Comparison of ENCODE assay signal across 27 cellular contexts in genomic region chr21:42155045-42155855, GRCh38.
DNase-seq lines count a peak whose midpoint lies in the region; ATAC-seq lines count a peak whose summit lies in the region.
"Had no signal": no experiment of that assay in that cellular context is flagged by ENCODE, and none has a peak within 500 bp of the region (broad histone marks: within the 10 kb centered on the region; RNA-seq: fewer than 3 reads in every experiment).

No MANE protein-coding gene starts in this region.

- H3K27me3 Mint-ChIP-seq in activated T-cell treated with anti-CD3 and anti-CD28 coated beads, Interleukin-2, amount 50 U/mL, for 24 hours = no peaks in the 10 kb centered on the region
- peaks cover 23% of the 10 kb centered on the region for H3K27me3 Mint-ChIP-seq in memory B cell
- peaks cover 38 to 44% of the 10 kb centered on the region in 2 donors for H3K27me3 Mint-ChIP-seq in stimulated activated naive B cell treated with anti-CD40 and anti-IgM and Interleukin-4, amounts not matched to agents 10 μg/mL and 1 μg/mL and 100 μg/mL, for 72 hours
- H3K27me3 Mint-ChIP-seq: activated CD4-positive, alpha-beta memory T cell treated with anti-CD3 and anti-CD28 coated beads for 36 hours; activated naive CD8-positive, alpha-beta T cell treated with anti-CD3 and anti-CD28 coated beads for 36 hours; stimulated activated naive CD8-positive, alpha-beta T cell treated with anti-CD3 and anti-CD28 coated beads, Interleukin-15, Interleukin-2, amounts not matched to agents 100 ng/mL and 50 ng/mL, for 24 hours had no signal

- peak; percentile 4 for DNase-seq in activated T-cell treated with anti-CD3 and anti-CD28 coated beads, Interleukin-2, amount 50 U/mL, for 1 hour
- no peak for DNase-seq in activated T-cell treated with anti-CD3 and anti-CD28 coated beads, Interleukin-2, amount 50 U/mL, for 24 hours
- DNase-seq in NAMALWA (ENCODE audit: low spot score) (peak; percentile 16), memory B cell (ENCODE audit: low spot score in 2 of 2) (no peak)
- no peak for DNase-seq in stimulated activated naive B cell treated with anti-CD40 and anti-IgM and Interleukin-4, amounts not matched to agents 10 μg/mL and 1 μg/mL and 100 μg/mL, for 72 hours
- no peak for DNase-seq in stimulated activated naive CD4-positive, alpha-beta T cell treated with Interleukin-2 at 50 U/mL for 16 hours (lab: John Stamatoyannopoulos, UW)
- DNase-seq: activated naive CD8-positive, alpha-beta T cell treated with anti-CD3 and anti-CD28 coated beads for 36 hours; CD8-positive, alpha-beta memory T cell; foreskin melanocyte; kidney glomerular epithelial cell; MG63; midbrain; naive thymus-derived CD4-positive, alpha-beta T cell; NCI-H1105 treated with DMSO at 0.1 percent for 48 hours; NCI-H1930; NCI-H526; PC-9; Right ventricle myocardium superior; uterus had no signal

- peak; percentile 21 for ATAC-seq in memory B cell (ENCODE audit: low read depth)
- no peak for ATAC-seq in stimulated activated naive B cell treated with anti-CD40 and anti-IgM and Interleukin-4, amounts not matched to agents 10 μg/mL and 1 μg/mL and 100 μg/mL, for 72 hours (replicated peaks)
- ATAC-seq in GM21526 (IDR thresholded peaks at IDR 0.05; ENCODE audit: low FRiP score, unreplicated experiment) = no peak
- no peak for ATAC-seq in GM21576 (IDR thresholded peaks at IDR 0.05; ENCODE audit: unreplicated experiment)
- ATAC-seq: activated CD4-positive, CD25-positive, alpha-beta regulatory T cell treated with anti-CD3 and anti-CD28 coated beads, Interleukin-2, amount 50 U/mL, for 24 hours; heart left ventricle; naive thymus-derived CD4-positive, alpha-beta T cell; SK-N-SH treated with all-trans-retinoic acid at 6 μM for 48 hours had no signal

- H3K36me3 Mint-ChIP-seq in activated T-cell treated with anti-CD3 and anti-CD28 coated beads, Interleukin-2, amount 50 U/mL, for 24 hours (ENCODE audit: low read depth) = no peaks in the 10 kb centered on the region
- H3K36me3 Mint-ChIP-seq in memory B cell = no peaks in the 10 kb centered on the region
- H3K36me3 Mint-ChIP-seq in stimulated activated naive B cell treated with anti-CD40 and anti-IgM and Interleukin-4, amounts not matched to agents 10 μg/mL and 1 μg/mL and 100 μg/mL, for 72 hours = no peaks in the 10 kb centered on the region
- H3K36me3 Mint-ChIP-seq: activated CD4-positive, alpha-beta memory T cell treated with anti-CD3 and anti-CD28 coated beads for 36 hours; activated naive CD8-positive, alpha-beta T cell treated with anti-CD3 and anti-CD28 coated beads for 36 hours; CD8-positive, alpha-beta memory T cell; naive thymus-derived CD4-positive, alpha-beta T cell had no signal

- H3K4me1 Mint-ChIP-seq in activated T-cell treated with anti-CD3 and anti-CD28 coated beads, Interleukin-2, amount 50 U/mL, for 24 hours (ENCODE audit: low read depth) = peaks cover 6% of the 10 kb centered on the region
- H3K4me1 Mint-ChIP-seq in memory B cell = no peaks in the 10 kb centered on the region
- peaks cover 0 to 1% of the 10 kb centered on the region in 2 donors for H3K4me1 Mint-ChIP-seq in stimulated activated naive B cell treated with anti-CD40 and anti-IgM and Interleukin-4, amounts not matched to agents 10 μg/mL and 1 μg/mL and 100 μg/mL, for 72 hours
- H3K4me1 Mint-ChIP-seq: CD8-positive, alpha-beta memory T cell had no signal

- H3K27ac Mint-ChIP-seq in activated T-cell treated with anti-CD3 and anti-CD28 coated beads, Interleukin-2, amount 50 U/mL, for 24 hours = no peak overlapping the region
- no peak overlapping the region for H3K27ac Mint-ChIP-seq in memory B cell
- H3K27ac Mint-ChIP-seq in stimulated activated naive B cell treated with anti-CD40 and anti-IgM and Interleukin-4, amounts not matched to agents 10 μg/mL and 1 μg/mL and 100 μg/mL, for 72 hours = peak overlapping the region; percentile 39
- H3K27ac Mint-ChIP-seq: activated CD4-positive, alpha-beta memory T cell treated with anti-CD3 and anti-CD28 coated beads for 36 hours; activated naive CD8-positive, alpha-beta T cell treated with anti-CD3 and anti-CD28 coated beads for 36 hours; naive thymus-derived CD4-positive, alpha-beta T cell; stimulated activated naive CD8-positive, alpha-beta T cell treated with anti-CD3 and anti-CD28 coated beads, Interleukin-15, Interleukin-2, amounts not matched to agents 100 ng/mL and 50 ng/mL, for 24 hours; T-helper 1 cell treated with Interleukin-12 subunit alpha and Interleukin-12 subunit beta and Interleukin-4 antibody, amounts not matched to agents 30 μg/mL and 1 μg/mL, for 36 hours had no signal

- no peak overlapping the region for H3K4me3 Mint-ChIP-seq in activated T-cell treated with anti-CD3 and anti-CD28 coated beads, Interleukin-2, amount 50 U/mL, for 24 hours
- no peak overlapping the region for H3K4me3 Mint-ChIP-seq in memory B cell
- no peak overlapping the region for H3K4me3 Mint-ChIP-seq in stimulated activated naive B cell treated with anti-CD40 and anti-IgM and Interleukin-4, amounts not matched to agents 10 μg/mL and 1 μg/mL and 100 μg/mL, for 72 hours
- H3K4me3 Mint-ChIP-seq: activated CD4-positive, alpha-beta memory T cell treated with anti-CD3 and anti-CD28 coated beads for 36 hours; activated naive CD8-positive, alpha-beta T cell treated with anti-CD3 and anti-CD28 coated beads for 36 hours; CD8-positive, alpha-beta memory T cell; naive thymus-derived CD4-positive, alpha-beta T cell; stimulated activated naive CD8-positive, alpha-beta T cell treated with anti-CD3 and anti-CD28 coated beads, Interleukin-15, Interleukin-2, amounts not matched to agents 100 ng/mL and 50 ng/mL, for 24 hours; T-helper 1 cell treated with Interleukin-12 subunit alpha and Interleukin-12 subunit beta and Interleukin-4 antibody, amounts not matched to agents 30 μg/mL and 1 μg/mL, for 36 hours had no signal

- H3K9me3 Mint-ChIP-seq in activated T-cell treated with anti-CD3 and anti-CD28 coated beads, Interleukin-2, amount 50 U/mL, for 24 hours = no peaks in the 10 kb centered on the region
- no peaks in the 10 kb centered on the region for H3K9me3 Mint-ChIP-seq in memory B cell
- H3K9me3 Mint-ChIP-seq in stimulated activated naive B cell treated with anti-CD40 and anti-IgM and Interleukin-4, amounts not matched to agents 10 μg/mL and 1 μg/mL and 100 μg/mL, for 72 hours = no peaks in the 10 kb centered on the region
- H3K9me3 Mint-ChIP-seq: activated CD4-positive, alpha-beta memory T cell treated with anti-CD3 and anti-CD28 coated beads for 36 hours; activated naive CD8-positive, alpha-beta T cell treated with anti-CD3 and anti-CD28 coated beads for 36 hours; CD8-positive, alpha-beta memory T cell; naive thymus-derived CD4-positive, alpha-beta T cell; stimulated activated naive CD8-positive, alpha-beta T cell treated with anti-CD3 and anti-CD28 coated beads, Interleukin-15, Interleukin-2, amounts not matched to agents 100 ng/mL and 50 ng/mL, for 24 hours; T-helper 1 cell treated with Interleukin-12 subunit alpha and Interleukin-12 subunit beta and Interleukin-4 antibody, amounts not matched to agents 30 μg/mL and 1 μg/mL, for 36 hours had no signal

Comparison
In these comparisons a context has a peak if more than half of its experiments do, and no peak if none do; other contexts are left out.
1. DNase-seq: peak in activated T-cell treated with anti-CD3 and anti-CD28 coated beads, Interleukin-2, amount 50 U/mL, for 1 hour (single experiment) and NAMALWA (single experiment); none in activated T-cell treated with anti-CD3 and anti-CD28 coated beads, Interleukin-2, amount 50 U/mL, for 24 hours (single experiment), memory B cell (0 of 2), stimulated activated naive B cell treated with anti-CD40 and anti-IgM and Interleukin-4, amounts not matched to agents 10 μg/mL and 1 μg/mL and 100 μg/mL, for 72 hours (single experiment) and stimulated activated naive CD4-positive, alpha-beta T cell treated with Interleukin-2 at 50 U/mL for 16 hours (single experiment).